7 cellular contexts compared by ENCODE assay signal in genomic region chr15:40754574-40754882, GRCh38. TPM values are rescaled to one million over a fixed set of nuclear protein-coding genes. Genes with fewer than 3 reads are reported as not detected.
A peak's percentile ranks its signal among the peaks of the same experiment; 100 is the strongest.
DNase-seq lines count a peak whose midpoint lies in the region; ATAC-seq, FAIRE-seq and TF ChIP-seq lines count a peak whose summit lies in the region.

No MANE protein-coding gene starts in this region.

- peaks cover 12% of the 10 kb centered on the region for H3K4me1 Mint-ChIP-seq in astrocyte (ENCODE audit: low read depth, unreplicated experiment)
- H3K4me1 Mint-ChIP-seq in stimulated activated memory B cell treated with anti-CD40 and anti-IgM and Interleukin-4, amounts not matched to agents 10 μg/mL and 1 μg/mL and 100 μg/mL, for 72 hours, result peaks cover 35% of the 10 kb centered on the region

- H4K20me1 ChIP-seq in KMS-11 (ENCODE audit: insufficient read depth) (no peaks in the 10 kb centered on the region), astrocyte (ENCODE audit: insufficient read depth, low read length) (peaks cover 9% of the 10 kb centered on the region)

- no peaks in the 10 kb centered on the region for H3K9me3 Mint-ChIP-seq in astrocyte (ENCODE audit: unreplicated experiment)
- no peaks in the 10 kb centered on the region for H3K9me3 Mint-ChIP-seq in stimulated activated memory B cell treated with anti-CD40 and anti-IgM and Interleukin-4, amounts not matched to agents 10 μg/mL and 1 μg/mL and 100 μg/mL, for 72 hours

- ATAC-seq in GM18909 (IDR thresholded peaks at IDR 0.05; ENCODE audit: poor library complexity, unreplicated experiment), result peak; percentile 5
- ATAC-seq in stimulated activated memory B cell treated with anti-CD40 and anti-IgM and Interleukin-4, amounts not matched to agents 10 μg/mL and 1 μg/mL and 100 μg/mL, for 72 hours, result peak; percentile 24

- H3K4me3 ChIP-seq in KMS-11 (IDR thresholded peaks at IDR 0.05; ENCODE audit: insufficient read depth, low read depth, low read length) (no peak overlapping the region), astrocyte (ENCODE audit: insufficient read depth, low read depth, low read length) (peak overlapping the region; percentile 91)

- no peaks in the 10 kb centered on the region for H3K9me3 ChIP-seq in astrocyte (ENCODE audit: insufficient read depth, low read depth, low read length)

- H3K4me1 ChIP-seq in KMS-11 (ENCODE audit: low read depth, poor library complexity, severe bottlenecking) (peaks cover 26% of the 10 kb centered on the region), astrocyte (ENCODE audit: insufficient read depth, low read length) (peaks cover 8% of the 10 kb centered on the region)

- no peaks in the 10 kb centered on the region for H3K27me3 Mint-ChIP-seq in astrocyte (ENCODE audit: low read depth, unreplicated experiment)
- H3K27me3 Mint-ChIP-seq in stimulated activated memory B cell treated with anti-CD40 and anti-IgM and Interleukin-4, amounts not matched to agents 10 μg/mL and 1 μg/mL and 100 μg/mL, for 72 hours, result no peaks in the 10 kb centered on the region

- H3K36me3 ChIP-seq in KMS-11 (ENCODE audit: insufficient read depth), result no peaks in the 10 kb centered on the region
- peaks cover 2% of the 10 kb centered on the region for H3K36me3 ChIP-seq in astrocyte (ENCODE audit: insufficient read depth, low read length)

- H2AFZ ChIP-seq in KMS-11 (ENCODE audit: low read depth) (peak overlapping the region; percentile 80; the same call in 1 of the 2 replicates), astrocyte (ENCODE audit: low read depth, low read length) (peak overlapping the region; percentile 88)

- H3K4me3 Mint-ChIP-seq in astrocyte (ENCODE audit: unreplicated experiment), result peak overlapping the region; percentile 91
- peak overlapping the region; percentile 97 for H3K4me3 Mint-ChIP-seq in stimulated activated memory B cell treated with anti-CD40 and anti-IgM and Interleukin-4, amounts not matched to agents 10 μg/mL and 1 μg/mL and 100 μg/mL, for 72 hours

- H3K4me2 ChIP-seq in KMS-11 (peak overlapping the region; percentile 91), astrocyte (ENCODE audit: low read length) (peak overlapping the region; percentile 98)

- TF ChIP-seq CTCF in KMS-11 (conservative IDR thresholded peaks at IDR 0.05; ENCODE audit: low read depth, low read length) (no peak), astrocyte (IDR thresholded peaks at IDR 0.05; ENCODE audit: insufficient read depth, low read depth, low read length) (no peak)

- H3K27ac ChIP-seq in KMS-11 (peak overlapping the region; percentile 91), astrocyte (ENCODE audit: low read depth, low read length) (peak overlapping the region; percentile 62)

- H3K27me3 ChIP-seq in KMS-11 (ENCODE audit: insufficient read depth, low read depth), result no peaks in the 10 kb centered on the region
- H3K27me3 ChIP-seq in astrocyte (ENCODE audit: insufficient read depth, low read length), result no peaks in the 10 kb centered on the region

- peaks cover 2% of the 10 kb centered on the region for H3K36me3 Mint-ChIP-seq in astrocyte (ENCODE audit: low read depth, unreplicated experiment)
- peaks cover 27% of the 10 kb centered on the region for H3K36me3 Mint-ChIP-seq in stimulated activated memory B cell treated with anti-CD40 and anti-IgM and Interleukin-4, amounts not matched to agents 10 μg/mL and 1 μg/mL and 100 μg/mL, for 72 hours

- DNase-seq in astrocyte (ENCODE audit: low read depth), result no peak
- peak; percentile 40 for DNase-seq in iPS-NIHi11 (ENCODE audit: low spot score)
- DNase-seq in NCI-H1092 treated with DMSO at 0.1 percent for 48 hours (lab: John Stamatoyannopoulos, UW), result no peak
- DNase-seq in SW 1271 (lab: John Stamatoyannopoulos, UW), result no peak

- FAIRE-seq in astrocyte (lab: Jason Lieb, UNC), result no peak

- H3K79me2 ChIP-seq in KMS-11 (ENCODE audit: insufficient read depth, low read depth), result peaks cover 33% of the 10 kb centered on the region
- H3K79me2 ChIP-seq in astrocyte (ENCODE audit: insufficient read depth, low read length), result peaks cover 45% of the 10 kb centered on the region

- H3K27ac Mint-ChIP-seq in astrocyte (ENCODE audit: unreplicated experiment), result peak overlapping the region; percentile 72
- H3K27ac Mint-ChIP-seq in stimulated activated memory B cell treated with anti-CD40 and anti-IgM and Interleukin-4, amounts not matched to agents 10 μg/mL and 1 μg/mL and 100 μg/mL, for 72 hours, result peak overlapping the region; percentile 99

- H3K9ac ChIP-seq in KMS-11, result peak overlapping the region; percentile 97
- H3K9ac ChIP-seq in astrocyte (ENCODE audit: low read length), result peak overlapping the region; percentile 91

RNA-seq across cellular contexts. Expression of gene RMDN3, which starts 0.5 kb away (rescaled TPM):
- total RNA-seq in astrocyte, result 32.0 and 32.6 TPM in 2 replicates

RNA-seq across cellular contexts. Expression of gene GCHFR, which starts 9.3 kb away (rescaled TPM):
- total RNA-seq in astrocyte, result 6.4 and 7.3 TPM in 2 replicates

RNA-seq across cellular contexts. Expression of gene C15orf62, which starts 15.3 kb away (rescaled TPM):
- total RNA-seq in astrocyte, result 0.19 TPM in 1 of 2 replicates, not detected in the other

RNA-seq across cellular contexts. Expression of gene ZFYVE19, which starts 52.4 kb away (rescaled TPM):
- total RNA-seq in astrocyte, result 13.0 and 13.2 TPM in 2 replicates

RNA-seq across cellular contexts. Expression of gene DNAJC17, which starts 52.7 kb away (rescaled TPM):
- 21.0 and 27.2 TPM in 2 replicates for total RNA-seq in astrocyte
